ENCODE assay signal across 20 cellular contexts in the genomic region with DNA sequence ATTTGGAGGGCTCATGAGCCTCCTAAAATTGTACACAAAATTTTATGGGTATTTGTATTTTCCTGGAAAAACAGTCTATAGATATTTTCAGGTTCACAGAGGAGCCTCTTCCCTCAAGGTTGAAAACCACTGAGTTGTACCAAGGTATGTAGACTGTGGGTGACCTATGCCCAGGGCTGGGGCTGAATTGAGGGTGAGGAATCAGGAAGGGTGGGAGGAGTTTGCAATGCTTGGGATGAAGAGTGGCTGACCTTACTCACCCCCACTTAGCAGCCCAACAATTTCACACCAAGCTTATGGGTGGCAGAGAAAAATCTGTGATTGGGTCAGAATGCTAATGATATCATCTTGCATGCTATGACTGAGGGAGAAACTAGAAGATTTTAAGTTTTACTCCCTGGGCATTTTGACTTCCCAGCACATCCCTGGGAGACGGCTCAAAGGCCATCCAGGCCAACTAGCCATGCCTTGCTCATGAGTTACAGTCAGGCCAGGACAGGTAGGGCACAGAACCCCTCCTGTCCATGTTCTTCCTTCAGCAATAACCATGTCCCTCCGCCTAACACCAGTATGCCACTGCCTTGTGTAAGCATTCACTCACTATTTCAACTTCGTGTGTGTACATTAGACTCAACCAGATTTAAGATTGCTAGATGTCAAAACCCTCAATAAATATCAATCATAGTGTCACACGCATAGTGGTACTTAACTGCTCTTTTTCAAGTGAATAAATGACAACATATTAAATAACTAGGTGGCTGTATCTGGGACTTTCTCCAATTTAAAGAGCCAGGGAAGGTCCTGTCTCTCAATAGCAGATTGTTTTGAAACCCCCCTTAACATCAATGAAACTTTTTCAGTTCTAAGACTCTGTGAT. TPM values are rescaled to one million over a fixed set of nuclear protein-coding genes. Genes with fewer than 3 reads are reported as not detected.
DNase-seq lines count a peak whose midpoint lies in the region; ATAC-seq and TF ChIP-seq lines count a peak whose summit lies in the region.
"Had no signal": no experiment of that assay in that cellular context is flagged by ENCODE, and none has a peak within 500 bp of the region (broad histone marks: within the 10 kb centered on the region; RNA-seq: fewer than 3 reads in every experiment).

No MANE protein-coding gene starts in this region.

- peaks cover 0 to 6% (median 0%) of the 10 kb centered on the region in 3 donors for H3K9me3 ChIP-seq in gastroesophageal sphincter
- no peaks in the 10 kb centered on the region for H3K9me3 ChIP-seq in HAP-1
- H3K9me3 ChIP-seq: BE2C had no signal

- no peak for ATAC-seq in activated naive CD8-positive, alpha-beta T cell treated with anti-CD3 and anti-CD28 coated beads, Interleukin-2, amount 50 U/mL, for 24 hours
- ATAC-seq in gastroesophageal sphincter (no peak), GM18505 (IDR thresholded peaks at IDR 0.05; ENCODE audit: unreplicated experiment) (no peak)
- ATAC-seq: activated CD4-positive, alpha-beta T cell treated with anti-CD3 and anti-CD28 coated beads for 36 hours; Panc1 had no signal

- H3K4me3 ChIP-seq in gastroesophageal sphincter (no peak overlapping the region), HAP-1 (no peak overlapping the region)

- peak overlapping the region in 3 of 4 donors; percentile 79 to 83 (median 80) for H3K27ac ChIP-seq in gastroesophageal sphincter
- H3K27ac ChIP-seq: 22Rv1 had no signal

- H3K27me3 ChIP-seq in gastroesophageal sphincter (no peaks in the 10 kb centered on the region), HAP-1 (ENCODE audit: low read depth) (no peaks in the 10 kb centered on the region)
- H3K27me3 ChIP-seq: BE2C had no signal

- 85 to 92% methylated on average over 2 to 4 of the region's 4 CpGs for WGBS in gastroesophageal sphincter (ENCODE audit: low coverage in 1 of 2), 2 donors

- peaks cover 8% of the 10 kb centered on the region for H3K9me3 Mint-ChIP-seq in activated naive CD8-positive, alpha-beta T cell (ENCODE audit: low read depth)
- H3K9me3 Mint-ChIP-seq in activated naive CD8-positive, alpha-beta T cell treated with anti-CD3 and anti-CD28 coated beads, Interleukin-2, amount 50 U/mL, for 24 hours: peaks cover 4% of the 10 kb centered on the region
- H3K9me3 Mint-ChIP-seq in nephron: peaks cover 9% of the 10 kb centered on the region

- peak overlapping the region; percentile 24 for H3K27ac Mint-ChIP-seq in activated naive CD8-positive, alpha-beta T cell
- no peak overlapping the region for H3K27ac Mint-ChIP-seq in activated naive CD8-positive, alpha-beta T cell treated with anti-CD3 and anti-CD28 coated beads, Interleukin-2, amount 50 U/mL, for 24 hours
- H3K27ac Mint-ChIP-seq in nephron: peak overlapping the region; percentile 3 to 74 (median 32)
- H3K27ac Mint-ChIP-seq: activated CD4-positive, alpha-beta T cell treated with anti-CD3 and anti-CD28 coated beads for 36 hours had no signal

- H3K4me1 ChIP-seq in gastroesophageal sphincter (peaks cover 2 to 41% (median 9%) of the 10 kb centered on the region in 3 donors), HAP-1 (0 out of 2 replicates have a peak, but pooled peaks cover 2% of the 10 kb centered on the region)
- H3K4me1 ChIP-seq: BE2C had no signal

- no peak for DNase-seq in activated naive CD8-positive, alpha-beta T cell treated with anti-CD3 and anti-CD28 coated beads, Interleukin-2, amount 50 U/mL, for 24 hours
- DNase-seq in HAP-1 (ENCODE audit: low spot score in 2 of 2): no peak
- no peak for DNase-seq in DMS 273 (lab: John Stamatoyannopoulos, UW; ENCODE audit: unreplicated experiment)
- no peak for DNase-seq in T-helper 1 cell
- DNase-seq: activated CD4-positive, alpha-beta T cell treated with anti-CD3 and anti-CD28 coated beads for 36 hours; activated CD8-positive, alpha-beta memory T cell treated with anti-CD3 and anti-CD28 coated beads, Interleukin-2, amount 50 U/mL, for 4 hours; activated effector memory CD4-positive, alpha-beta T cell treated with Interleukin-2 at 50 U/mL for 16 hours; BE2C; hippocampal formation; Karpas-422; NCI-H1105 treated with DMSO at 0.1 percent for 48 hours; NCI-H2171; NCI-H82; stimulated activated CD4-positive, alpha-beta T cell treated with anti-CD3 and anti-CD28 coated beads, Interleukin-4, amount 100 ng/mL, for 1 hour had no signal

- peaks cover 6% of the 10 kb centered on the region for H3K36me3 Mint-ChIP-seq in activated naive CD8-positive, alpha-beta T cell
- no peaks in the 10 kb centered on the region for H3K36me3 Mint-ChIP-seq in activated naive CD8-positive, alpha-beta T cell treated with anti-CD3 and anti-CD28 coated beads, Interleukin-2, amount 50 U/mL, for 24 hours (ENCODE audit: low read depth)
- H3K36me3 Mint-ChIP-seq in nephron (ENCODE audit: low read depth): no peaks in the 10 kb centered on the region

- in situ Hi-C loops in HAP-1 (cut with MboI; ENCODE audit: low sequenced_read_pairs): no loop called here

- H3K4me3 Mint-ChIP-seq in activated naive CD8-positive, alpha-beta T cell: no peak overlapping the region
- H3K4me3 Mint-ChIP-seq in activated naive CD8-positive, alpha-beta T cell treated with anti-CD3 and anti-CD28 coated beads, Interleukin-2, amount 50 U/mL, for 24 hours: no peak overlapping the region
- no peak overlapping the region for H3K4me3 Mint-ChIP-seq in nephron
- H3K4me3 Mint-ChIP-seq: activated CD4-positive, alpha-beta T cell treated with anti-CD3 and anti-CD28 coated beads for 36 hours had no signal

- no peaks in the 10 kb centered on the region for H3K27me3 Mint-ChIP-seq in activated naive CD8-positive, alpha-beta T cell
- no peaks in the 10 kb centered on the region for H3K27me3 Mint-ChIP-seq in activated naive CD8-positive, alpha-beta T cell treated with anti-CD3 and anti-CD28 coated beads, Interleukin-2, amount 50 U/mL, for 24 hours
- H3K27me3 Mint-ChIP-seq in nephron (ENCODE audit: low read depth): peaks cover 3% of the 10 kb centered on the region
- H3K27me3 Mint-ChIP-seq: activated CD4-positive, alpha-beta T cell treated with anti-CD3 and anti-CD28 coated beads for 36 hours had no signal

- no peak for TF ChIP-seq POLR2A in gastroesophageal sphincter (IDR thresholded peaks at IDR 0.05)
- TF ChIP-seq POLR2A in GM18505 (IDR thresholded peaks at IDR 0.05; ENCODE audit: borderline replicate concordance, extremely low read depth, insufficient read depth, insufficient read length): no peak

- H3K36me3 ChIP-seq in gastroesophageal sphincter (no peaks in the 10 kb centered on the region), HAP-1 (replicated peaks) (no peaks in the 10 kb centered on the region)
- H3K36me3 ChIP-seq: BE2C had no signal

- TF ChIP-seq EP300 in gastroesophageal sphincter (IDR thresholded peaks at IDR 0.05): no peak

- TF ChIP-seq CTCF in gastroesophageal sphincter (IDR thresholded peaks at IDR 0.05): no peak
- no peak for TF ChIP-seq CTCF in nephron (IDR thresholded peaks at IDR 0.05; ENCODE audit: unreplicated experiment in 3 of 3)

- H3K4me1 Mint-ChIP-seq in activated naive CD8-positive, alpha-beta T cell (ENCODE audit: low read depth): peaks cover 13% of the 10 kb centered on the region
- peaks cover 33% of the 10 kb centered on the region for H3K4me1 Mint-ChIP-seq in activated naive CD8-positive, alpha-beta T cell treated with anti-CD3 and anti-CD28 coated beads, Interleukin-2, amount 50 U/mL, for 24 hours
- H3K4me1 Mint-ChIP-seq in nephron: peaks cover 29% of the 10 kb centered on the region

RNA-seq across cellular contexts. Expression of gene ADTRP, which starts 16.6 kb away (rescaled TPM):
- total RNA-seq in gastroesophageal sphincter: under 1 TPM in 3 of 4 donors, not detected in 1; 0.23 to 0.72 (median 0.67) TPM
